Comparison of ENCODE assay signal across 1 cellular context in the genomic region with DNA sequence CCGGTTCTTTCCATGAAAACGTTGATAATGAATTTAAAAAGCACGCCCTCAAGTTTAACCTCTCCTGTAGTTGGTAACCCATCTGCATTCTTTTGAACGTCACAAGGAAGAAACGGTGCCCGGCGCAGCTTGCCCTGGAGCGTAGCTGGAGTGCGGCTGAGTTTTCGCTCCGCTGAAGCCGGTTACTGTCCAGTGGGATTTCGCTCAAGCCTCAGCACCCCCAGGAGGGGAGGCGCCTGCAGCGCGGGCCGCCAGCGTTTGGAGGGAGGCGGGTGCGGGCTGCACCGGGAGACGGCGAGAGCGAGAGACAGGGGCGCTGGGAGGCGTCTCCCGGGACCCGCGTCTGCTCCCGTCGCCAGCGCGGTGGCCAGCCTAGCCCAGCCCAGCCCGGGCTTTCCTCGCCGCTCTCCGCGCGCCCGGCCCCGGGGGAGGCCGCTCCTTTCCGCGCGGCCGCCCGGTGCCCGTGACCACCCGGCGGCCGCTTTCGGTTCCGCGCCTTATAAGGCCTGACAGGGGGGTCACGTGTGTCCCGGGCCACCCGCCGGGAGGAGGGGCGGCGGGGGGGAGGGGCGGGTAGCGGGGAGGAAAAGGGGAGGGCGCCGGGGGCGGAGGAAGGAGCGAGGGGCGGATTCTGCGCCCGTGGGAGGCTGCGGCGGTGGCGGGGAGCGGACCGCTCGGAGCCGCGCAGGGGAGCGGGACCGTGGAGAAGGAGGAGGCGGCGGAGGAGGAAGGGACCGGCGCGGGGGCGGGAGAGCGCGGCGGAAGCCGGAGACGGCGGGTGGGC.
TF ChIP-seq lines count a peak whose summit lies in the region.

No MANE protein-coding gene starts in this region.

TF ChIP-seq in K562, 482 proteins besides CTCF, POLR2A, EP300 and RAD21 (continued from another document and continues in another):
- TF ChIP-seq ESRRB (CRISPR knock-in tag; IDR thresholded peaks at IDR 0.05; ENCODE audit: borderline replicate concordance) (no peak), ETV6 (IDR thresholded peaks at IDR 0.05; ENCODE audit: borderline replicate concordance in 1 of 2, low read depth in 2 of 2, low read length in 1 of 2) (no peak), ETV6 (CRISPR knock-in tag; IDR thresholded peaks at IDR 0.05; ENCODE audit: borderline replicate concordance) (no peak), CCNT2 (IDR thresholded peaks at IDR 0.05; ENCODE audit: borderline replicate concordance, extremely low read depth, insufficient read length, low read depth, low read length) (peak; percentile 65), CHD1 (IDR thresholded peaks at IDR 0.05; ENCODE audit: low read length) (no peak), GTF2A2 (tag; IDR thresholded peaks at IDR 0.05) (0 out of 2 replicates have a peak, but pooled peaks have one; percentile 59), MBD2 (IDR thresholded peaks at IDR 0.05; ENCODE audit: borderline replicate concordance, low read depth) (peak; percentile 11; the same call in 1 of the 2 replicates), BHLHE40 (IDR thresholded peaks at IDR 0.05; ENCODE audit: low read length) (peak; percentile 78), BCL6 (CRISPR knock-in tag; IDR thresholded peaks at IDR 0.05) (no peak), MEF2D (tag; conservative IDR thresholded peaks at IDR 0.05; ENCODE audit: low read depth) (no peak), GABPB1 (CRISPR knock-in tag; IDR thresholded peaks at IDR 0.05) (no peak), GATAD2B (IDR thresholded peaks at IDR 0.05; ENCODE audit: borderline replicate concordance) (0 out of 2 replicates have a peak, but pooled peaks have one; percentile 8), ESRRA (IDR thresholded peaks at IDR 0.05; ENCODE audit: borderline replicate concordance, low read depth) (0 out of 2 replicates have a peak, but pooled peaks have one; percentile 14), RBM25 (IDR thresholded peaks at IDR 0.05; ENCODE audit: low read depth, low read length, severe bottlenecking) (peak; percentile 25), MYBL2 (IDR thresholded peaks at IDR 0.05; ENCODE audit: low read depth) (no peak), MYBL2 (CRISPR knock-in tag; IDR thresholded peaks at IDR 0.05; ENCODE audit: borderline replicate concordance) (no peak), ZNF717 (CRISPR knock-in tag; IDR thresholded peaks at IDR 0.05) (no peak), ZKSCAN3 (CRISPR knock-in tag; IDR thresholded peaks at IDR 0.05) (no peak), KDM4B (IDR thresholded peaks at IDR 0.05; ENCODE audit: borderline replicate concordance in 2 of 2, low read depth in 1 of 2) (no peak), POLR2H (tag; IDR thresholded peaks at IDR 0.05; ENCODE audit: low read depth) (peak; percentile 66), KDM5B (IDR thresholded peaks at IDR 0.05; ENCODE audit: insufficient replicate concordance, low read depth, low read length) (peak; percentile 72), POLR2AphosphoS5 (IDR thresholded peaks at IDR 0.05; ENCODE audit: control insufficient read depth, insufficient read depth, low read depth, low read length) (peak; percentile 71; the same call in 1 of the 2 replicates), NONO (IDR thresholded peaks at IDR 0.05; ENCODE audit: low read depth in 2 of 2, low read length in 1 of 2) (peak in 1 of 2 experiments; percentile 98; a peak in 2 of 4 replicates), HNRNPLL (IDR thresholded peaks at IDR 0.05; ENCODE audit: low read depth, low read length, poor library complexity, severe bottlenecking) (peak; percentile 12), MAZ (CRISPR knock-in tag; conservative IDR thresholded peaks at IDR 0.05 in 1 of 2, IDR thresholded peaks at IDR 0.05 in 1 of 2) (peak; percentile 54 to 61; a peak in 1 of 4 replicates), GTF2F1 (IDR thresholded peaks at IDR 0.05; ENCODE audit: low read depth, low read length) (no peak), SAFB (IDR thresholded peaks at IDR 0.05; ENCODE audit: borderline replicate concordance, low read depth, low read length) (0 out of 2 replicates have a peak, but pooled peaks have one; percentile 51), SIN3A (IDR thresholded peaks at IDR 0.05; ENCODE audit: borderline replicate concordance in 2 of 2, control insufficient read depth in 1 of 2, low read depth in 2 of 2, low read length in 2 of 2) (no peak), HLTF (IDR thresholded peaks at IDR 0.05) (no peak), XRCC5 (IDR thresholded peaks at IDR 0.05; ENCODE audit: low read depth, low read length) (0 out of 2 replicates have a peak, but pooled peaks have one; percentile 31), TRIM28 (IDR thresholded peaks at IDR 0.05) (no peak), FOXM1 (IDR thresholded peaks at IDR 0.05; ENCODE audit: low read depth) (no peak), FOXM1 (CRISPR knock-in tag; IDR thresholded peaks at IDR 0.05; ENCODE audit: low read depth) (0 out of 2 replicates have a peak, but pooled peaks have one; percentile 40), RBFOX2 (IDR thresholded peaks at IDR 0.05; ENCODE audit: low read depth, low read length) (peak; percentile 86), POLR2G (IDR thresholded peaks at IDR 0.05; ENCODE audit: low read depth, low read length) (peak; percentile 98), TBP (optimal IDR thresholded peaks at IDR 0.05; ENCODE audit: low read depth, low read length) (peak; percentile 86), ZNF41 (CRISPR knock-in tag; conservative IDR thresholded peaks at IDR 0.05) (no peak), TFAM (CRISPR knock-in tag; conservative IDR thresholded peaks at IDR 0.05) (no peak), DPF2 (IDR thresholded peaks at IDR 0.05) (no peak), HMGN3 (IDR thresholded peaks at IDR 0.05; ENCODE audit: borderline replicate concordance, extremely low read depth, insufficient read length, low read depth, low read length) (peak; percentile 20), RBM22 (IDR thresholded peaks at IDR 0.05; ENCODE audit: low read depth, low read length, poor library complexity, severe bottlenecking) (peak; percentile 72), BRD9 (IDR thresholded peaks at IDR 0.05; ENCODE audit: low read depth, partially characterized antibody) (no peak), HDAC1 (IDR thresholded peaks at IDR 0.05) (no peak), TCFL5 (CRISPR knock-in tag; conservative IDR thresholded peaks at IDR 0.05) (no peak), SMAD2 (IDR thresholded peaks at IDR 0.05; ENCODE audit: low read depth, low read length) (no peak), EP400 (IDR thresholded peaks at IDR 0.05) (no peak), SRSF1 (IDR thresholded peaks at IDR 0.05; ENCODE audit: low read depth, low read length) (no peak), SIX5 (IDR thresholded peaks at IDR 0.05; ENCODE audit: borderline replicate concordance in 1 of 2, insufficient read depth in 1 of 2, low read depth in 1 of 2, low read length in 2 of 2) (no peak), NRF1 (conservative IDR thresholded peaks at IDR 0.05 in 1 of 2, IDR thresholded peaks at IDR 0.05 in 1 of 2) (peak; percentile 38 to 50; a peak in 2 of 4 replicates), ELF4 (CRISPR knock-in tag; IDR thresholded peaks at IDR 0.05) (no peak), MCM5 (IDR thresholded peaks at IDR 0.05; ENCODE audit: low read depth) (no peak)
- TF ChIP-seq, protein P1, sequence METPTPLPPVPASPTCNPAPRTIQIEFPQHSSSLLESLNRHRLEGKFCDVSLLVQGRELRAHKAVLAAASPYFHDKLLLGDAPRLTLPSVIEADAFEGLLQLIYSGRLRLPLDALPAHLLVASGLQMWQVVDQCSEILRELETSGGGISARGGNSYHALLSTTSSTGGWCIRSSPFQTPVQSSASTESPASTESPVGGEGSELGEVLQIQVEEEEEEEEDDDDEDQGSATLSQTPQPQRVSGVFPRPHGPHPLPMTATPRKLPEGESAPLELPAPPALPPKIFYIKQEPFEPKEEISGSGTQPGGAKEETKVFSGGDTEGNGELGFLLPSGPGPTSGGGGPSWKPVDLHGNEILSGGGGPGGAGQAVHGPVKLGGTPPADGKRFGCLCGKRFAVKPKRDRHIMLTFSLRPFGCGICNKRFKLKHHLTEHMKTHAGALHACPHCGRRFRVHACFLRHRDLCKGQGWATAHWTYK (CRISPR knock-in tag; IDR thresholded peaks at IDR 0.05): 0 out of 2 replicates have a peak, but pooled peaks have one; percentile 38
- TF ChIP-seq, protein P2, sequence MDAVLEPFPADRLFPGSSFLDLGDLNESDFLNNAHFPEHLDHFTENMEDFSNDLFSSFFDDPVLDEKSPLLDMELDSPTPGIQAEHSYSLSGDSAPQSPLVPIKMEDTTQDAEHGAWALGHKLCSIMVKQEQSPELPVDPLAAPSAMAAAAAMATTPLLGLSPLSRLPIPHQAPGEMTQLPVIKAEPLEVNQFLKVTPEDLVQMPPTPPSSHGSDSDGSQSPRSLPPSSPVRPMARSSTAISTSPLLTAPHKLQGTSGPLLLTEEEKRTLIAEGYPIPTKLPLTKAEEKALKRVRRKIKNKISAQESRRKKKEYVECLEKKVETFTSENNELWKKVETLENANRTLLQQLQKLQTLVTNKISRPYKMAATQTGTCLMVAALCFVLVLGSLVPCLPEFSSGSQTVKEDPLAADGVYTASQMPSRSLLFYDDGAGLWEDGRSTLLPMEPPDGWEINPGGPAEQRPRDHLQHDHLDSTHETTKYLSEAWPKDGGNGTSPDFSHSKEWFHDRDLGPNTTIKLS (IDR thresholded peaks at IDR 0.05; ENCODE audit: borderline replicate concordance, low read depth): no peak
- TF ChIP-seq, protein P3, sequence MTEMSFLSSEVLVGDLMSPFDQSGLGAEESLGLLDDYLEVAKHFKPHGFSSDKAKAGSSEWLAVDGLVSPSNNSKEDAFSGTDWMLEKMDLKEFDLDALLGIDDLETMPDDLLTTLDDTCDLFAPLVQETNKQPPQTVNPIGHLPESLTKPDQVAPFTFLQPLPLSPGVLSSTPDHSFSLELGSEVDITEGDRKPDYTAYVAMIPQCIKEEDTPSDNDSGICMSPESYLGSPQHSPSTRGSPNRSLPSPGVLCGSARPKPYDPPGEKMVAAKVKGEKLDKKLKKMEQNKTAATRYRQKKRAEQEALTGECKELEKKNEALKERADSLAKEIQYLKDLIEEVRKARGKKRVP (CRISPR knock-in tag; IDR thresholded peaks at IDR 0.05): no peak
- TF ChIP-seq, protein P4, sequence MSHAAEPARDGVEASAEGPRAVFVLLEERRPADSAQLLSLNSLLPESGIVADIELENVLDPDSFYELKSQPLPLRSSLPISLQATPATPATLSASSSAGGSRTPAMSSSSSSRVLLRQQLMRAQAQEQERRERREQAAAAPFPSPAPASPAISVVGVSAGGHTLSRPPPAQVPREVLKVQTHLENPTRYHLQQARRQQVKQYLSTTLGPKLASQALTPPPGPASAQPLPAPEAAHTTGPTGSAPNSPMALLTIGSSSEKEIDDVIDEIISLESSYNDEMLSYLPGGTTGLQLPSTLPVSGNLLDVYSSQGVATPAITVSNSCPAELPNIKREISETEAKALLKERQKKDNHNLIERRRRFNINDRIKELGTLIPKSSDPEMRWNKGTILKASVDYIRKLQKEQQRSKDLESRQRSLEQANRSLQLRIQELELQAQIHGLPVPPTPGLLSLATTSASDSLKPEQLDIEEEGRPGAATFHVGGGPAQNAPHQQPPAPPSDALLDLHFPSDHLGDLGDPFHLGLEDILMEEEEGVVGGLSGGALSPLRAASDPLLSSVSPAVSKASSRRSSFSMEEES (CRISPR knock-in tag; IDR thresholded peaks at IDR 0.05): peak; percentile 57
- TF ChIP-seq, protein P5, sequence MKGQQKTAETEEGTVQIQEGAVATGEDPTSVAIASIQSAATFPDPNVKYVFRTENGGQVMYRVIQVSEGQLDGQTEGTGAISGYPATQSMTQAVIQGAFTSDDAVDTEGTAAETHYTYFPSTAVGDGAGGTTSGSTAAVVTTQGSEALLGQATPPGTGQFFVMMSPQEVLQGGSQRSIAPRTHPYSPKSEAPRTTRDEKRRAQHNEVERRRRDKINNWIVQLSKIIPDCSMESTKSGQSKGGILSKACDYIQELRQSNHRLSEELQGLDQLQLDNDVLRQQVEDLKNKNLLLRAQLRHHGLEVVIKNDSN (CRISPR knock-in tag; IDR thresholded peaks at IDR 0.05): peak; percentile 59; the same call in 1 of the 2 replicates
- TF ChIP-seq, protein P6, sequence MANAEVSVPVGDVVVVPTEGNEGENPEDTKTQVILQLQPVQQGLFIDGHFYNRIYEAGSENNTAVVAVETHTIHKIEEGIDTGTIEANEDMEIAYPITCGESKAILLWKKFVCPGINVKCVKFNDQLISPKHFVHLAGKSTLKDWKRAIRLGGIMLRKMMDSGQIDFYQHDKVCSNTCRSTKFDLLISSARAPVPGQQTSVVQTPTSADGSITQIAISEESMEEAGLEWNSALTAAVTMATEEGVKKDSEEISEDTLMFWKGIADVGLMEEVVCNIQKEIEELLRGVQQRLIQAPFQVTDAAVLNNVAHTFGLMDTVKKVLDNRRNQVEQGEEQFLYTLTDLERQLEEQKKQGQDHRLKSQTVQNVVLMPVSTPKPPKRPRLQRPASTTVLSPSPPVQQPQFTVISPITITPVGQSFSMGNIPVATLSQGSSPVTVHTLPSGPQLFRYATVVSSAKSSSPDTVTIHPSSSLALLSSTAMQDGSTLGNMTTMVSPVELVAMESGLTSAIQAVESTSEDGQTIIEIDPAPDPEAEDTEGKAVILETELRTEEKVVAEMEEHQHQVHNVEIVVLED (CRISPR knock-in tag; IDR thresholded peaks at IDR 0.05): no peak
- TF ChIP-seq, protein P7, sequence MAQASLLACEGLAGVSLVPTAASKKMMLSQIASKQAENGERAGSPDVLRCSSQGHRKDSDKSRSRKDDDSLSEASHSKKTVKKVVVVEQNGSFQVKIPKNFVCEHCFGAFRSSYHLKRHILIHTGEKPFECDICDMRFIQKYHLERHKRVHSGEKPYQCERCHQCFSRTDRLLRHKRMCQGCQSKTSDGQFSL (CRISPR knock-in tag; IDR thresholded peaks at IDR 0.05): no peak
- TF ChIP-seq, protein P7 (tag; IDR thresholded peaks at IDR 0.05): 0 out of 4 replicates have a peak, but pooled peaks of 1 of the 2 experiments have one; percentile 30
- TF ChIP-seq, protein P8, sequence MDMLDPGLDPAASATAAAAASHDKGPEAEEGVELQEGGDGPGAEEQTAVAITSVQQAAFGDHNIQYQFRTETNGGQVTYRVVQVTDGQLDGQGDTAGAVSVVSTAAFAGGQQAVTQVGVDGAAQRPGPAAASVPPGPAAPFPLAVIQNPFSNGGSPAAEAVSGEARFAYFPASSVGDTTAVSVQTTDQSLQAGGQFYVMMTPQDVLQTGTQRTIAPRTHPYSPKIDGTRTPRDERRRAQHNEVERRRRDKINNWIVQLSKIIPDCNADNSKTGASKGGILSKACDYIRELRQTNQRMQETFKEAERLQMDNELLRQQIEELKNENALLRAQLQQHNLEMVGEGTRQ (CRISPR knock-in tag; IDR thresholded peaks at IDR 0.05): peak; percentile 81
- TF ChIP-seq, protein P9, sequence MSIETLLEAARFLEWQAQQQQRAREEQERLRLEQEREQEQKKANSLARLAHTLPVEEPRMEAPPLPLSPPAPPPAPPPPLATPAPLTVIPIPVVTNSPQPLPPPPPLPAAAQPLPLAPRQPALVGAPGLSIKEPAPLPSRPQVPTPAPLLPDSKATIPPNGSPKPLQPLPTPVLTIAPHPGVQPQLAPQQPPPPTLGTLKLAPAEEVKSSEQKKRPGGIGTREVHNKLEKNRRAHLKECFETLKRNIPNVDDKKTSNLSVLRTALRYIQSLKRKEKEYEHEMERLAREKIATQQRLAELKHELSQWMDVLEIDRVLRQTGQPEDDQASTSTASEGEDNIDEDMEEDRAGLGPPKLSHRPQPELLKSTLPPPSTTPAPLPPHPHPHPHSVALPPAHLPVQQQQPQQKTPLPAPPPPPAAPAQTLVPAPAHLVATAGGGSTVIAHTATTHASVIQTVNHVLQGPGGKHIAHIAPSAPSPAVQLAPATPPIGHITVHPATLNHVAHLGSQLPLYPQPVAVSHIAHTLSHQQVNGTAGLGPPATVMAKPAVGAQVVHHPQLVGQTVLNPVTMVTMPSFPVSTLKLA (conservative IDR thresholded peaks at IDR 0.05): 0 out of 4 replicates have a peak, but pooled peaks of 1 of the 2 experiments have one; percentile 39
